ENCODE assay signal across 13 cellular contexts in genomic region chr12:57234571-57235011, GRCh38. TPM values are rescaled to one million over a fixed set of nuclear protein-coding genes. Genes with fewer than 3 reads are reported as not detected.
DNase-seq lines count a peak whose midpoint lies in the region; ATAC-seq and TF ChIP-seq lines count a peak whose summit lies in the region.
"Had no signal": no experiment of that assay in that cellular context is flagged by ENCODE, and none has a peak within 500 bp of the region (broad histone marks: within the 10 kb centered on the region; RNA-seq: fewer than 3 reads in every experiment).

No MANE protein-coding gene starts in this region.

- TF ChIP-seq CTCF in brain (conservative IDR thresholded peaks at IDR 0.05) (no peak), psoas muscle (IDR thresholded peaks at IDR 0.05) (no peak)

- peaks cover 0 to 21% (median 0%) of the 10 kb centered on the region in 3 donors for H3K27me3 ChIP-seq in psoas muscle (ENCODE audit: insufficient read depth in 3 of 3, low read length in 2 of 3)

- H3K4me3 Mint-ChIP-seq in IgD-negative memory B cell, result peak overlapping the region; percentile 73 to 94 (median 86)
- H3K4me3 Mint-ChIP-seq in brain, result peak overlapping the region in 4 of 5 experiments; percentile 14 to 64 (median 42)
- H3K4me3 Mint-ChIP-seq: activated naive CD8-positive, alpha-beta T cell treated with anti-CD3 and anti-CD28 coated beads, Interleukin-2, amount 10 ng/mL, durations not matched to agents 7 days and 5 days had no signal

- H3K27ac Mint-ChIP-seq in IgD-negative memory B cell (peak overlapping the region; percentile 90 to 96 (median 95)), brain (peak overlapping the region in 4 of 5 experiments; percentile 47 to 97 (median 78))
- H3K27ac Mint-ChIP-seq: activated naive CD8-positive, alpha-beta T cell treated with anti-CD3 and anti-CD28 coated beads, Interleukin-2, amount 10 ng/mL, durations not matched to agents 7 days and 5 days had no signal

- H3K9me3 ChIP-seq in psoas muscle, result no peaks in the 10 kb centered on the region

- H3K27me3 Mint-ChIP-seq in IgD-negative memory B cell (peaks cover 27% of the 10 kb centered on the region), brain (peaks cover 38% of the 10 kb centered on the region)

- H3K4me1 Mint-ChIP-seq in IgD-negative memory B cell (peaks cover 33 to 49% (median 42%) of the 10 kb centered on the region in 3 donors), brain (peaks cover 91% of the 10 kb centered on the region)

- ATAC-seq in psoas muscle (no peak), GM18502 (IDR thresholded peaks at IDR 0.05; ENCODE audit: poor library complexity, unreplicated experiment) (no peak)
- ATAC-seq: naive thymus-derived CD8-positive, alpha-beta T cell had no signal

- H3K9me3 Mint-ChIP-seq in IgD-negative memory B cell (no peaks in the 10 kb centered on the region), brain (peaks cover 0 to 5% (median 0%) of the 10 kb centered on the region in 5 experiments)
- H3K9me3 Mint-ChIP-seq: activated naive CD8-positive, alpha-beta T cell treated with anti-CD3 and anti-CD28 coated beads, Interleukin-2, amount 10 ng/mL, durations not matched to agents 7 days and 5 days; naive thymus-derived CD8-positive, alpha-beta T cell had no signal

- H3K4me1 ChIP-seq in psoas muscle, result peaks cover 21% of the 10 kb centered on the region

- H3K27ac ChIP-seq in psoas muscle, result peak overlapping the region; percentile 36

- WGBS in psoas muscle, 3 donors, result 80 to 84% (median 83%) methylated on average over 10 of the region's 10 CpGs

- peaks cover 7 to 42% of the 10 kb centered on the region in 2 donors for H3K36me3 ChIP-seq in psoas muscle (ENCODE audit: insufficient read depth in 1 of 2, low read depth in 1 of 2)

- H3K4me3 ChIP-seq in psoas muscle, result no peak overlapping the region
- H3K4me3 ChIP-seq: smooth muscle cell had no signal

- H3K36me3 Mint-ChIP-seq in IgD-negative memory B cell (peaks cover 8% of the 10 kb centered on the region), brain (peaks cover 42% of the 10 kb centered on the region)

- peak; percentile 63 for DNase-seq in NCI-H82 (lab: John Stamatoyannopoulos, UW)
- no peak for DNase-seq in NCI-H82 treated with DMSO at 0.1 percent for 48 hours (lab: John Stamatoyannopoulos, UW; ENCODE audit: unreplicated experiment)
- DNase-seq in psoas muscle, result no peak
- no peak for DNase-seq in NCI-H446 (lab: John Stamatoyannopoulos, UW)
- no peak for DNase-seq in activated gamma-delta T cell (lab: John Stamatoyannopoulos, UW)
- DNase-seq: MM.1S, trophoblast cell had no signal

- intact Hi-C loops in psoas muscle (cut with DNase I), result no loop called here

RNA-seq across cellular contexts. Expression of gene SHMT2, which starts 5.1 kb away (rescaled TPM):
- polyA plus RNA-seq in IgD-negative memory B cell, result 176 TPM
- polyA plus RNA-seq in brain (ENCODE audit: insufficient read depth, low read depth, low replicate concordance), result 394 TPM
- total RNA-seq in psoas muscle, result 10 to 100 TPM; 39.2 to 59.2 (median 47.3) TPM
- 10 to 100 TPM; 36.6 to 66.8 (median 62.7) TPM for polyA plus RNA-seq in psoas muscle

RNA-seq across cellular contexts. Expression of gene STAC3, which starts 16.4 kb away (rescaled TPM):
- polyA plus RNA-seq in IgD-negative memory B cell (2.4 TPM), brain (ENCODE audit: insufficient read depth, low read depth, low replicate concordance) (1.9 TPM), psoas muscle (1,000 to 10,000 TPM in 1 of 3 donors, 100 to 1,000 TPM in 1, 10 to 100 TPM in 1; 98.2 to 1,376 (median 738) TPM)
- 1,000 to 10,000 TPM in 2 of 4 donors, 100 to 1,000 TPM in 2; 576 to 1,676 (median 997) TPM for total RNA-seq in psoas muscle
- polyA plus RNA-seq: naive thymus-derived CD8-positive, alpha-beta T cell; smooth muscle cell had no signal

RNA-seq across cellular contexts. Expression of gene NXPH4, which starts 18.0 kb away (rescaled TPM):
- 8.3 TPM for polyA plus RNA-seq in IgD-negative memory B cell
- 41.8 TPM for polyA plus RNA-seq in brain (ENCODE audit: insufficient read depth, low read depth, low replicate concordance)
- total RNA-seq in psoas muscle, result under 1 TPM in 3 of 4 donors, not detected in 1; 0.24 to 0.58 (median 0.42) TPM
- under 1 TPM in 2 of 3 donors, not detected in 1; 0.01 to 0.20 TPM for polyA plus RNA-seq in psoas muscle
- polyA plus RNA-seq: naive thymus-derived CD8-positive, alpha-beta T cell had no signal

Comparison
In these comparisons a context has a peak if more than half of its experiments do, and no peak if none do; other contexts are left out.
1. RNA of gene STAC3, which starts 16.4 kb away (polyA plus RNA-seq): 98.2 to 1,376 TPM in psoas muscle; 2.4 TPM in IgD-negative memory B cell (single experiment) and 1.9 TPM in brain (single experiment); every median in the first group is over 10 times any median in the second.